8 cellular contexts compared by ENCODE assay signal in the genomic region with DNA sequence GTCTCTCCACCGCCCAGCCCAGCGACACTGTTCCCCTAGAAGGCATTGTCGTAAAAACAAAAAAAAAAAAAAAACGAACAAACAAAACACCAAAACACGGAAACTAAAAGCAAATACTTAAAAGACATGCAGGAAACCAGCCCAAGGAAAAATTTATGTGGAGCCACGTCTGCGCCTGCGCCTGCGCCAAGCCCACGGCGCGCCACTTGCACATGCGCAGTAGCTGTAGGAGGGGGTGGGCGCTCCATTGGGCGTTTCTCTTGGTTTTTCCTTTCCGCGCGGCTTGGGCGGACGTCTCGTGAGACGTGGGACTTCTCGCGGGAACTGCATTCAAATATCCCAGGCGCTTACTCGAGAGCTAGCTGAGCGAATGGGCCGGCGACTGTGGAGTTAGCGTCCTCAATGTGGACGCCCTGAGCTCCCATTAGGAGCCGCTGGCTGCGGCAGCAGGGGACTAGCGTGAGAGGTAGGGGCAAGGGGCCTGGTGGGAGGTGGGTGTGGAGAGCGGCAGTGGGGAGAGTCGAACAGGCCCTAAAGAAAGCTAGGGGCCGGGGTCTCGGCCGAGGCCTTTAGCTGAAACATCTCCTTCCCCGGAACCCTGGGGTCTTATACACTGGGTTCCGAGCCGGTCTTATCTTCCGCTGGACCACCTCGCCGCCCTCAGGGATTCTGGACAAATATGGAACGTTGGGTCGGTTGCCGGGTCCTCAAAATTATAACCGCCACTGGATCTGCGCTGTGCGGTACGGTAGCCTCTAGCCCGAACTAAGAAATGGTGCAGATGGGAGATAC. TPM values are rescaled to one million over a fixed set of nuclear protein-coding genes. Genes with fewer than 3 reads are reported as not detected.
DNase-seq lines count a peak whose midpoint lies in the region; ATAC-seq and TF ChIP-seq lines count a peak whose summit lies in the region.

A gene with protein sequence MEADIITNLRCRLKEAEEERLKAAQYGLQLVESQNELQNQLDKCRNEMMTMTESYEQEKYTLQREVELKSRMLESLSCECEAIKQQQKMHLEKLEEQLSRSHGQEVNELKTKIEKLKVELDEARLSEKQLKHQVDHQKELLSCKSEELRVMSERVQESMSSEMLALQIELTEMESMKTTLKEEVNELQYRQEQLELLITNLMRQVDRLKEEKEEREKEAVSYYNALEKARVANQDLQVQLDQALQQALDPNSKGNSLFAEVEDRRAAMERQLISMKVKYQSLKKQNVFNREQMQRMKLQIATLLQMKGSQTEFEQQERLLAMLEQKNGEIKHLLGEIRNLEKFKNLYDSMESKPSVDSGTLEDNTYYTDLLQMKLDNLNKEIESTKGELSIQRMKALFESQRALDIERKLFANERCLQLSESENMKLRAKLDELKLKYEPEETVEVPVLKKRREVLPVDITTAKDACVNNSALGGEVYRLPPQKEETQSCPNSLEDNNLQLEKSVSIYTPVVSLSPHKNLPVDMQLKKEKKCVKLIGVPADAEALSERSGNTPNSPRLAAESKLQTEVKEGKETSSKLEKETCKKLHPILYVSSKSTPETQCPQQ (plus strand): TSS at position 350 of the 792 bp plus-strand sequence. CDS start 4,644 bp downstream, outside the sequence.

- no peaks in the 10 kb centered on the region for H3K9me3 Mint-ChIP-seq in H9
- no peaks in the 10 kb centered on the region for H3K9me3 Mint-ChIP-seq in nephron progenitor cell
- no peaks in the 10 kb centered on the region for H3K9me3 Mint-ChIP-seq in stimulated activated naive CD8-positive, alpha-beta T cell treated with anti-CD3 and anti-CD28 coated beads, Interleukin-15, amount 100 ng/mL, for 72 hours

- ATAC-seq in stimulated activated naive CD8-positive, alpha-beta T cell treated with anti-CD3 and anti-CD28 coated beads, Interleukin-15, amount 100 ng/mL, for 72 hours: peak; percentile 94

- peaks cover 40% of the 10 kb centered on the region for H3K36me3 ChIP-seq in MG63

- peak within 1 kb of the TSS; percentile 99 for H3K9ac ChIP-seq in H9 (ENCODE audit: extremely low read depth, insufficient read length, low read length)

- H2BK20ac ChIP-seq in H9 (ENCODE audit: low read depth, low read length, poor library complexity, severe bottlenecking): no peak within 1 kb of the TSS

- peak within 1 kb of the TSS; percentile 95 for H3K4me3 ChIP-seq in MG63

- H2AK5ac ChIP-seq in H9 (ENCODE audit: insufficient read length, low read length): no peak within 1 kb of the TSS

- H4K5ac ChIP-seq in H9 (ENCODE audit: insufficient read length, low read depth, low read length): no peak within 1 kb of the TSS

- H4K20me1 ChIP-seq in H9 (ENCODE audit: control insufficient read depth, insufficient read depth, insufficient read length): no peaks in the 10 kb centered on the region

- TF ChIP-seq CTCF in H9 (conservative IDR thresholded peaks at IDR 0.05) (no peak), nephron progenitor cell (IDR thresholded peaks at IDR 0.05) (no peak)

- no peak within 1 kb of the TSS for H3K27ac ChIP-seq in H9 (ENCODE audit: insufficient read length, low read depth, low read length)

- H3K4me2 ChIP-seq in H9 (ENCODE audit: insufficient read depth, insufficient read length, low read length): peak within 1 kb of the TSS; percentile 95

- no peak within 1 kb of the TSS for H2AFZ ChIP-seq in H9 (ENCODE audit: low read length)

- no peak within 1 kb of the TSS for H2BK120ac ChIP-seq in H9 (ENCODE audit: low read depth, low read length, poor library complexity, severe bottlenecking)

- H2BK5ac ChIP-seq in H9 (ENCODE audit: insufficient read length, low read length): no peak within 1 kb of the TSS

- H3K79me2 ChIP-seq in H9 (ENCODE audit: insufficient read depth, low read length): peaks cover 3% of the 10 kb centered on the region; the same call in 1 of the 2 replicates

- peak within 1 kb of the TSS; percentile 89 for H3K18ac ChIP-seq in H9 (ENCODE audit: insufficient read length, low read depth, low read length)

- peak within 1 kb of the TSS; percentile 82 to 99 (median 99) for H3K27ac Mint-ChIP-seq in H9
- peak within 1 kb of the TSS; percentile 98 for H3K27ac Mint-ChIP-seq in nephron progenitor cell
- H3K27ac Mint-ChIP-seq in stimulated activated naive CD8-positive, alpha-beta T cell treated with anti-CD3 and anti-CD28 coated beads, Interleukin-15, amount 100 ng/mL, for 72 hours: peak within 1 kb of the TSS; percentile 99 to 100

- no peak within 1 kb of the TSS for H3K56ac ChIP-seq in H9 (ENCODE audit: insufficient read length, low read depth, low read length)

- no peak within 1 kb of the TSS for H4K8ac ChIP-seq in H9 (replicated peaks; ENCODE audit: insufficient read length, low read depth, low read length)

- H3K23ac ChIP-seq in H9 (ENCODE audit: insufficient read length, low read depth, low read length): no peak within 1 kb of the TSS

- H3K4me1 Mint-ChIP-seq in H9 (peaks cover 12 to 14% of the 10 kb centered on the region in 2 experiments), nephron progenitor cell (peaks cover 36% of the 10 kb centered on the region)
- H3K4me1 Mint-ChIP-seq in stimulated activated naive CD8-positive, alpha-beta T cell treated with anti-CD3 and anti-CD28 coated beads, Interleukin-15, amount 100 ng/mL, for 72 hours: peaks cover 48% of the 10 kb centered on the region

- peaks cover 3% of the 10 kb centered on the region for H3K79me1 ChIP-seq in H9 (ENCODE audit: insufficient read depth, low read depth, low read length, poor library complexity, severe bottlenecking)

- H3K9me3 ChIP-seq in H9 (ENCODE audit: control insufficient read depth, low read depth, low read length) (no peaks in the 10 kb centered on the region), MG63 (no peaks in the 10 kb centered on the region)

- no peak within 1 kb of the TSS for H2BK15ac ChIP-seq in H9 (ENCODE audit: low read depth, low read length)

- H3K27me3 Mint-ChIP-seq in H9 (ENCODE audit: low read depth): peaks cover 16% of the 10 kb centered on the region
- H3K27me3 Mint-ChIP-seq in nephron progenitor cell (ENCODE audit: low read depth, poor library complexity): peaks cover 17% of the 10 kb centered on the region
- H3K27me3 Mint-ChIP-seq in stimulated activated naive CD8-positive, alpha-beta T cell treated with anti-CD3 and anti-CD28 coated beads, Interleukin-15, amount 100 ng/mL, for 72 hours: no peaks in the 10 kb centered on the region

- peak; percentile 98 for DNase-seq in ELR (ENCODE audit: low read depth)
- peak; percentile 95 for DNase-seq in H9
- DNase-seq in MG63: peak; percentile 97
- DNase-seq in SHP77 treated with DMSO at 0.1 percent for 48 hours (lab: John Stamatoyannopoulos, UW): peak; percentile 69
- DNase-seq in activated effector memory CD4-positive, alpha-beta T cell treated with anti-CD3 and anti-CD28 coated beads, Interleukin-2, amount 50 U/mL, for 16 hours: peak; percentile 97
- DNase-seq in fibroblast of the conjunctiva (ENCODE audit: low read depth): peak; percentile 95
- peak; percentile 94 for DNase-seq in nephron progenitor cell
- peak; percentile 94 to 96 for DNase-seq in stimulated activated naive CD8-positive, alpha-beta T cell treated with anti-CD3 and anti-CD28 coated beads, Interleukin-15, amount 100 ng/mL, for 72 hours

- H4K91ac ChIP-seq in H9 (ENCODE audit: insufficient read length, low read depth, low read length): no peak within 1 kb of the TSS

- H3K36me3 Mint-ChIP-seq in H9 (ENCODE audit: insufficient read depth in 1 of 3, low read depth in 3 of 3): peaks cover 1 to 7% (median 6%) of the 10 kb centered on the region in 3 experiments; a peak in 6 of 7 replicates
- H3K36me3 Mint-ChIP-seq in nephron progenitor cell (ENCODE audit: low read depth): peaks cover 15% of the 10 kb centered on the region

- no peaks in the 10 kb centered on the region for H3K4me1 ChIP-seq in H9 (ENCODE audit: insufficient read depth, low read length)

- H2BK12ac ChIP-seq in H9 (ENCODE audit: insufficient read length, low read depth, low read length): peak within 1 kb of the TSS; percentile 64

- no peak within 1 kb of the TSS for H3T11ph ChIP-seq in H9 (ENCODE audit: low read length)

- H3K4ac ChIP-seq in H9 (ENCODE audit: low read depth, low read length): no peak within 1 kb of the TSS

- peak within 1 kb of the TSS; percentile 99 for H3K14ac ChIP-seq in H9 (ENCODE audit: insufficient read depth, low read length)

- no peaks in the 10 kb centered on the region for H3K27me3 ChIP-seq in H9 (ENCODE audit: insufficient read depth, low read length)
- no peaks in the 10 kb centered on the region for H3K27me3 ChIP-seq in MG63

- WGBS in H9 (ENCODE audit: extremely low coverage, insufficient read length, low lambda C conversion rate): no CpG with 5 or more reads among the region's 53 CpGs

- peaks cover 8% of the 10 kb centered on the region for H3K23me2 ChIP-seq in H9 (ENCODE audit: insufficient read length, low read depth, low read length, poor library complexity, severe bottlenecking)

- H3K4me3 Mint-ChIP-seq in H9 (peak within 1 kb of the TSS; percentile 96 to 97), nephron progenitor cell (peak within 1 kb of the TSS; percentile 91)
- peak within 1 kb of the TSS; percentile 97 to 98 for H3K4me3 Mint-ChIP-seq in stimulated activated naive CD8-positive, alpha-beta T cell treated with anti-CD3 and anti-CD28 coated beads, Interleukin-15, amount 100 ng/mL, for 72 hours

RNA-seq across cellular contexts. Expression of the gene that starts here (rescaled TPM):
- 48.5 and 49.4 TPM in 2 replicates for total RNA-seq in H9 (2021)
- total RNA-seq in MG63 (2014; rRNA removed; shearing (Covaris generic); ENCODE audit: low replicate concordance): 22.4 and 65.6 TPM in 2 replicates
